28 cellular contexts compared by ENCODE assay signal in genomic region chr3:187228740-187229139, GRCh38. TPM values are rescaled to one million over a fixed set of nuclear protein-coding genes. Genes with fewer than 3 reads are reported as not detected.
"Had no signal": no experiment of that assay in that cellular context is flagged by ENCODE, and none has a peak within 500 bp of the region (broad histone marks: within the 10 kb centered on the region; RNA-seq: fewer than 3 reads in every experiment).

No MANE protein-coding gene starts in this region.

- H3K4me1 Mint-ChIP-seq: activated B cell treated with CpG ODN at 0.5 μM for 24 hours; activated CD4-positive, alpha-beta memory T cell treated with anti-CD3 and anti-CD28 coated beads, Interleukin-2, amount 10 ng/mL, durations not matched to agents 7 days and 5 days; activated CD4-positive, alpha-beta T cell treated with anti-CD3 and anti-CD28 coated beads, Interleukin-2, amount 10 ng/mL, durations not matched to agents 24 days and 14 days; activated T-helper 17 cell treated with anti-CD3 and anti-CD28 coated beads, Interleukin-2, amount 50 U/mL, for 72 hours; brain; central memory CD8-positive, alpha-beta T cell had no signal

- H3K36me3 Mint-ChIP-seq: activated naive CD8-positive, alpha-beta T cell; brain had no signal

- H3K27ac Mint-ChIP-seq: activated B cell treated with CpG ODN at 0.5 μM for 24 hours; activated CD4-positive, alpha-beta memory T cell treated with anti-CD3 and anti-CD28 coated beads, Interleukin-2, amount 10 ng/mL, durations not matched to agents 7 days and 5 days; activated CD4-positive, alpha-beta T cell treated with anti-CD3 and anti-CD28 coated beads, Interleukin-2, amount 10 ng/mL, durations not matched to agents 24 days and 14 days; activated naive CD4-positive, alpha-beta T cell treated with anti-CD3 and anti-CD28 coated beads for 36 hours; activated naive CD8-positive, alpha-beta T cell; activated T-helper 17 cell treated with anti-CD3 and anti-CD28 coated beads, Interleukin-2, amount 50 U/mL, for 72 hours; brain had no signal

- H3K27me3 Mint-ChIP-seq: brain had no signal

- DNase-seq: activated B cell treated with CpG ODN at 0.5 μM for 24 hours; activated CD4-positive, alpha-beta memory T cell treated with anti-CD3 and anti-CD28 coated beads, Interleukin-2, amount 10 ng/mL, durations not matched to agents 7 days and 5 days; activated CD4-positive, alpha-beta T cell treated with anti-CD3 and anti-CD28 coated beads for 1 hour; activated CD4-positive, alpha-beta T cell treated with anti-CD3 and anti-CD28 coated beads, Interleukin-2, amount 10 ng/mL, durations not matched to agents 24 days and 14 days; activated gamma-delta T cell; activated naive CD4-positive, alpha-beta T cell treated with anti-CD3 and anti-CD28 coated beads for 36 hours; activated T-cell treated with anti-CD3 and anti-CD28 coated beads for 4 hours; activated T-cell treated with anti-CD3 and anti-CD28 coated beads, Interleukin-2, amount 50 U/mL, for 48 hours; amygdala; Kasumi-1; NCI-H1092; NCI-H1417; NCI-H1694 treated with DMSO at 0.1 percent for 48 hours; NCI-H2029 treated with DMSO at 0.1 percent for 48 hours; NCI-H510A treated with DMSO at 0.1 percent for 48 hours; NCI-H69; NK-92 treated with Interleukin-12 subunit alpha and Interleukin-12 subunit beta, amount 100 ng/mL, for 24 hours; OCI-M1; SHP77 treated with DMSO at 0.1 percent for 48 hours; T-helper 2 cell; T1000 had no signal

- H3K9me3 Mint-ChIP-seq: activated B cell treated with CpG ODN at 0.5 μM for 24 hours; activated CD4-positive, alpha-beta memory T cell treated with anti-CD3 and anti-CD28 coated beads, Interleukin-2, amount 10 ng/mL, durations not matched to agents 7 days and 5 days; activated CD4-positive, alpha-beta T cell treated with anti-CD3 and anti-CD28 coated beads, Interleukin-2, amount 10 ng/mL, durations not matched to agents 24 days and 14 days; activated naive CD4-positive, alpha-beta T cell treated with anti-CD3 and anti-CD28 coated beads for 36 hours; activated T-helper 17 cell treated with anti-CD3 and anti-CD28 coated beads, Interleukin-2, amount 50 U/mL, for 72 hours; central memory CD8-positive, alpha-beta T cell had no signal

- H3K4me3 Mint-ChIP-seq: activated B cell treated with CpG ODN at 0.5 μM for 24 hours; activated CD4-positive, alpha-beta memory T cell treated with anti-CD3 and anti-CD28 coated beads, Interleukin-2, amount 10 ng/mL, durations not matched to agents 7 days and 5 days; activated CD4-positive, alpha-beta T cell treated with anti-CD3 and anti-CD28 coated beads, Interleukin-2, amount 10 ng/mL, durations not matched to agents 24 days and 14 days; activated naive CD4-positive, alpha-beta T cell treated with anti-CD3 and anti-CD28 coated beads for 36 hours; activated naive CD8-positive, alpha-beta T cell; activated T-helper 17 cell treated with anti-CD3 and anti-CD28 coated beads, Interleukin-2, amount 50 U/mL, for 72 hours; brain; central memory CD8-positive, alpha-beta T cell had no signal

- ATAC-seq: activated T-helper 17 cell treated with anti-CD3 and anti-CD28 coated beads, Interleukin-2, amount 50 U/mL, for 72 hours had no signal

RNA-seq across cellular contexts. Expression of gene RTP1, which starts 31.5 kb away (rescaled TPM):
- total RNA-seq: activated B cell treated with CpG ODN at 0.5 μM for 24 hours; activated CD4-positive, alpha-beta memory T cell treated with anti-CD3 and anti-CD28 coated beads, Interleukin-2, amount 10 ng/mL, durations not matched to agents 7 days and 5 days; activated CD4-positive, alpha-beta T cell treated with anti-CD3 and anti-CD28 coated beads, Interleukin-2, amount 10 ng/mL, durations not matched to agents 24 days and 14 days; activated CD8-positive, alpha-beta memory T cell treated with anti-CD3 and anti-CD28 coated beads for 36 hours; activated naive CD4-positive, alpha-beta T cell treated with anti-CD3 and anti-CD28 coated beads for 36 hours; activated T-helper 17 cell treated with anti-CD3 and anti-CD28 coated beads, Interleukin-2, amount 50 U/mL, for 72 hours; astrocyte; SK-MEL-5 had no signal
